ENCODE assay signal across 15 cellular contexts in the genomic region with DNA sequence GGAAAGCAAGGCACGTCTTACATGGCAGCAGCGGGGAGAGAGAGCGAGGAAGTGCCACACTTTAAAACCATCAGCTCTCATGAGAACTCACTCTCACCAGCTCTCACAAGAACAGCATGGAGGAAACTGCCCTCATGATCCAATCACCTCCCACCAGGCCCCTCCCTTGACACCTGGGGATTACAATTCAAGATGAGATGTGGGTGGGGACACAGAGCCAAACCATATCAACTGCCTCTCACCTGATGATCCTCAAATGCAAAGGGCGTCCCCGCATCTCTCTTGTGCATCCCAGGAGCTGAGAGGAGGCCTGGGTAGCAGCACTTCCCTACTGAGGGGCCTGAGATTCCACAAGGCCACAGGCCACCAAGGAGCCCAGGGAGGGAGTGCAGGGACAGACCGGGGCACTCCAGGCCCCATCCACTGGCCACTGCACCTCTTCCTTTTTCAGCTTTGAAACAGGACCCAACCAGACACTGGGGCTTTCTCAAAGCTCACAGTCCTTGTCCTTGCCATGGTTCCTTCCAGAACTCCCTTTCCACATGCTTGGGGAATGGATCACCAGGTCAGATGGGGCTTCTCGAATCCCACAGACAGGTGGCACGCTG. TPM values are rescaled to one million over a fixed set of nuclear protein-coding genes. Genes with fewer than 3 reads are reported as not detected.
DNase-seq lines count a peak whose midpoint lies in the region; ATAC-seq, FAIRE-seq and TF ChIP-seq lines count a peak whose summit lies in the region.
"Had no signal": no experiment of that assay in that cellular context is flagged by ENCODE, and none has a peak within 500 bp of the region (broad histone marks: within the 10 kb centered on the region; RNA-seq: fewer than 3 reads in every experiment).

No MANE protein-coding gene starts in this region.

- no peak for TF ChIP-seq EP300 in ovary (IDR thresholded peaks at IDR 0.05)

- peaks cover 17 to 62% (median 25%) of the 10 kb centered on the region in 9 donors for H3K4me1 ChIP-seq in heart right ventricle
- H3K4me1 ChIP-seq in ovary (ENCODE audit: insufficient read depth), result peaks cover 7% of the 10 kb centered on the region

- 52 to 67% methylated on average over 8 of the region's 8 CpGs for WGBS in heart right ventricle, 2 donors
- WGBS in ovary, 3 donors, result 29 to 35% (median 33%) methylated on average over 8 of the region's 8 CpGs

- H3K36me3 ChIP-seq in heart right ventricle, result peaks cover 0 to 29% (median 10%) of the 10 kb centered on the region in 9 donors
- H3K36me3 ChIP-seq in ovary, result no peaks in the 10 kb centered on the region
- H3K36me3 ChIP-seq: upper lobe of left lung had no signal

- no peak for TF ChIP-seq POLR2A in ovary (IDR thresholded peaks at IDR 0.05)
- TF ChIP-seq POLR2A in GM12891 (IDR thresholded peaks at IDR 0.05; ENCODE audit: low read depth, low read length), result no peak

- DNase-seq in AG04450 (ENCODE audit: low read depth, low spot score) (no peak), heart right ventricle (no peak), ovary (peak in 3 of 5 donors; percentile 44 to 67 (median 47)), GM12891 (ENCODE audit: insufficient read length, low spot score) (no peak), cerebellum (ENCODE audit: low spot score) (no peak)
- DNase-seq: kidney, occipital lobe had no signal

- H3K4me3 ChIP-seq in AG04450 (ENCODE audit: low read depth, low read length) (no peak overlapping the region), heart right ventricle (no peak overlapping the region), ovary (no peak overlapping the region)
- H3K4me3 ChIP-seq: upper lobe of left lung had no signal

- no peaks in the 10 kb centered on the region; the same call in 1 of the 2 replicates for H3K9me3 ChIP-seq in AG04450 (ENCODE audit: control insufficient read depth, insufficient read depth, low read length)
- no peaks in the 10 kb centered on the region for H3K9me3 ChIP-seq in heart right ventricle
- no peaks in the 10 kb centered on the region for H3K9me3 ChIP-seq in ovary
- H3K9me3 ChIP-seq: upper lobe of left lung had no signal

- H3K27me3 ChIP-seq in AG04450 (ENCODE audit: control insufficient read depth, insufficient read depth, low read length) (no peaks in the 10 kb centered on the region), heart right ventricle (no peaks in the 10 kb centered on the region), ovary (no peaks in the 10 kb centered on the region)
- H3K27me3 ChIP-seq: upper lobe of left lung had no signal

- peak overlapping the region; percentile 84 for H3K27ac ChIP-seq in AG04450 (ENCODE audit: low read depth, low read length)
- peak overlapping the region in 9 of 10 donors; percentile 8 to 97 (median 55) for H3K27ac ChIP-seq in heart right ventricle
- no peak overlapping the region for H3K27ac ChIP-seq in ovary

- TF ChIP-seq CTCF in AG04450 (IDR thresholded peaks at IDR 0.05; ENCODE audit: low read depth, low read length), result no peak
- TF ChIP-seq CTCF in heart right ventricle (IDR thresholded peaks at IDR 0.05), result no peak
- no peak for TF ChIP-seq CTCF in ovary (IDR thresholded peaks at IDR 0.05)

- POLR2A ChIA-PET in AG04450 (lab: Yijun Ruan, JAX), result interaction anchor here (0.6 to 5.5 kb wide), 24 partner anchors 9 to 191 kb away, joined by 3 to 31 read pairs (median 6); a partner anchor contains a TSS

- no peak for FAIRE-seq in GM12891 (lab: Jason Lieb, UNC)
- FAIRE-seq: bronchial epithelial cell, kidney had no signal

- ATAC-seq in SK-N-SH treated with all-trans-retinoic acid at 6 μM for 48 hours (peak; percentile 19), heart right ventricle (peak in 7 of 8 donors; percentile 3 to 28 (median 15)), GM21423 (IDR thresholded peaks at IDR 0.05; ENCODE audit: unreplicated experiment) (no peak), HG02588 (IDR thresholded peaks at IDR 0.05; ENCODE audit: unreplicated experiment) (no peak)

- intact Hi-C loops in heart right ventricle (cut with DNase I) (loop anchor here in 6 of 10 donors (1.0 to 10.0 kb wide), 4 partner anchors 51 to 169 kb away; no protein-coding TSS in a partner anchor), ovary (cut with DNase I) (loop anchor here in 1 of 4 donors (5.0 kb wide), 1 partner anchor 51 kb away; no protein-coding TSS in a partner anchor)

- CTCF ChIA-PET in AG04450 (lab: Charles Lee), result interaction anchor here (0.6 to 8.9 kb wide), 21 partner anchors 9 to 187 kb away, joined by 3 to 138 read pairs (median 11); a partner anchor contains a TSS

TF ChIP-seq in SK-N-SH treated with all-trans-retinoic acid at 6 μM for 48 hours, 23 proteins besides CTCF, POLR2A, EP300 and RAD21:
- TF ChIP-seq, protein P1, sequence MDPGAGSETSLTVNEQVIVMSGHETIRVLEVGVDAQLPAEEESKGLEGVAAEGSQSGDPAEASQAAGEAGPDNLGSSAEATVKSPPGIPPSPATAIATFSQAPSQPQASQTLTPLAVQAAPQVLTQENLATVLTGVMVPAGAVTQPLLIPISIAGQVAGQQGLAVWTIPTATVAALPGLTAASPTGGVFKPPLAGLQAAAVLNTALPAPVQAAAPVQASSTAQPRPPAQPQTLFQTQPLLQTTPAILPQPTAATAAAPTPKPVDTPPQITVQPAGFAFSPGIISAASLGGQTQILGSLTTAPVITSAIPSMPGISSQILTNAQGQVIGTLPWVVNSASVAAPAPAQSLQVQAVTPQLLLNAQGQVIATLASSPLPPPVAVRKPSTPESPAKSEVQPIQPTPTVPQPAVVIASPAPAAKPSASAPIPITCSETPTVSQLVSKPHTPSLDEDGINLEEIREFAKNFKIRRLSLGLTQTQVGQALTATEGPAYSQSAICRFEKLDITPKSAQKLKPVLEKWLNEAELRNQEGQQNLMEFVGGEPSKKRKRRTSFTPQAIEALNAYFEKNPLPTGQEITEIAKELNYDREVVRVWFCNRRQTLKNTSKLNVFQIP (CRISPR knock-in tag; IDR thresholded peaks at IDR 0.05; ENCODE audit: borderline replicate concordance, low read depth), result no peak
- TF ChIP-seq SNAI2 (CRISPR knock-in tag; IDR thresholded peaks at IDR 0.05) (no peak), ZNF70 (CRISPR knock-in tag; IDR thresholded peaks at IDR 0.05) (no peak)

TF ChIP-seq in GM12891, 5 proteins besides CTCF, POLR2A, EP300 and RAD21:
- TF ChIP-seq SPI1 (IDR thresholded peaks at IDR 0.05; ENCODE audit: low read depth, low read length) (no peak), POU2F2 (IDR thresholded peaks at IDR 0.05; ENCODE audit: low read depth, low read length) (no peak), POLR2AphosphoS5 (IDR thresholded peaks at IDR 0.05; ENCODE audit: low read depth, low read length) (no peak), PAX5 (IDR thresholded peaks at IDR 0.05; ENCODE audit: insufficient read depth, low read length, severe bottlenecking) (no peak), TAF1 (IDR thresholded peaks at IDR 0.05; ENCODE audit: low read depth, low read length) (no peak)
TF ChIP-seq in GM12891: peak in this region for 0.

RNA-seq across cellular contexts. Expression of a gene that starts 54.5 kb away (rescaled TPM):
- polyA plus RNA-seq in AG04450 (2011; rRNA removed) (0.24 TPM in 1 of 2 replicates, not detected in the other), heart right ventricle (under 1 TPM in 1 of 2 donors, not detected in 1; 0.57 TPM), ovary (1 to 10 TPM in 1 of 2 donors, not detected in 1; 1.7 TPM)
- polyA minus RNA-seq in AG04450 (2011; rRNA and poly(A)+ RNA removed), result 0.41 TPM in 1 of 2 replicates, not detected in the other
- total RNA-seq in heart right ventricle (under 1 TPM in 2 of 10 donors, not detected in 8; 0.44 to 0.83 TPM), ovary (under 1 TPM in 2 of 7 donors, not detected in 5; 0.47 to 0.54 TPM), cerebellum (not detected)
- not detected for polyA plus RNA-seq in GM12891 (2012; ENCODE audit: low read depth, missing spikeins)
- total RNA-seq: activated naive CD8-positive, alpha-beta T cell treated with anti-CD3 and anti-CD28 coated beads, Interleukin-2, amount 10 ng/mL, durations not matched to agents 7 days and 5 days; bronchial epithelial cell; CD8-positive, alpha-beta memory T cell; fibroblast of lung; occipital lobe had no signal
- polyA plus RNA-seq: CD8-positive, alpha-beta memory T cell had no signal

Comparison
In these comparisons a context has a peak if more than half of its experiments do, and no peak if none do; other contexts are left out.
1. DNase-seq: peak in ovary (3 of 5); none in AG04450 (single experiment), heart right ventricle (0 of 2), GM12891 (single experiment) and cerebellum (single experiment).
2. H3K27ac ChIP-seq: peak in AG04450 (single experiment) and heart right ventricle (9 of 10); none in ovary (0 of 2).
3. ATAC-seq: peak in SK-N-SH treated with all-trans-retinoic acid at 6 μM for 48 hours (single experiment) and heart right ventricle (7 of 8); none in GM21423 (single experiment) and HG02588 (single experiment).